ENCODE assay signal across 10 cellular contexts in genomic region chr16:90047714-90048346, GRCh38. TPM values are rescaled to one million over a fixed set of nuclear protein-coding genes. Genes with fewer than 3 reads are reported as not detected.
A peak's percentile ranks its signal among the peaks of the same experiment; 100 is the strongest.
DNase-seq lines count a peak whose midpoint lies in the region; ATAC-seq and TF ChIP-seq lines count a peak whose summit lies in the region.
"Had no signal": no experiment of that assay in that cellular context is flagged by ENCODE, and none has a peak within 500 bp of the region (broad histone marks: within the 10 kb centered on the region; RNA-seq: fewer than 3 reads in every experiment).

No MANE protein-coding gene starts in this region.

- ATAC-seq in CD4-positive, CD25-positive, alpha-beta regulatory T cell (ENCODE audit: low read depth in 2 of 2), result no peak
- ATAC-seq in RWPE2 (ENCODE audit: low read depth) (no peak), GM18861 (IDR thresholded peaks at IDR 0.05; ENCODE audit: unreplicated experiment) (no peak), GM19463 (IDR thresholded peaks at IDR 0.05; ENCODE audit: unreplicated experiment) (no peak), HG03442 (IDR thresholded peaks at IDR 0.05; ENCODE audit: unreplicated experiment) (no peak)

- H2AFZ ChIP-seq in osteoblast (ENCODE audit: low read length), result no peak overlapping the region

- H3K36me3 ChIP-seq in CD4-positive, CD25-positive, alpha-beta regulatory T cell (ENCODE audit: control insufficient read depth, insufficient read depth, low read length), result no peaks in the 10 kb centered on the region
- H3K36me3 ChIP-seq in RWPE2 (ENCODE audit: low read depth) (no peaks in the 10 kb centered on the region; the same call in 1 of the 2 replicates), osteoblast (ENCODE audit: insufficient read depth, low read length) (peaks cover 9% of the 10 kb centered on the region)

- no peaks in the 10 kb centered on the region for H3K9me3 ChIP-seq in CD4-positive, CD25-positive, alpha-beta regulatory T cell (ENCODE audit: control insufficient read depth in 2 of 2, low read length in 2 of 2)
- H3K9me3 ChIP-seq in RWPE2 (ENCODE audit: severe bottlenecking) (no peaks in the 10 kb centered on the region), osteoblast (ENCODE audit: low read depth, low read length) (no peaks in the 10 kb centered on the region)

- peaks cover 23% of the 10 kb centered on the region for H3K27me3 Mint-ChIP-seq in CD4-positive, CD25-positive, alpha-beta regulatory T cell

- TF ChIP-seq CTCF in RWPE2 (IDR thresholded peaks at IDR 0.05; ENCODE audit: poor library complexity, severe bottlenecking) (no peak), foreskin fibroblast (IDR thresholded peaks at IDR 0.05; ENCODE audit: low read depth, low read length) (no peak), osteoblast (IDR thresholded peaks at IDR 0.05; ENCODE audit: extremely low read depth, low read depth, low read length) (no peak)

- peaks cover 0 to 17% (median 4%) of the 10 kb centered on the region in 4 donors for H3K4me1 Mint-ChIP-seq in CD4-positive, CD25-positive, alpha-beta regulatory T cell

- no peaks in the 10 kb centered on the region for H4K20me1 ChIP-seq in osteoblast (ENCODE audit: insufficient read depth, low read length)

- no peaks in the 10 kb centered on the region for H3K79me2 ChIP-seq in osteoblast (ENCODE audit: insufficient read depth, low read length)

- H3K27me3 ChIP-seq in CD4-positive, CD25-positive, alpha-beta regulatory T cell (ENCODE audit: control insufficient read depth, insufficient read depth, low read length), result no peaks in the 10 kb centered on the region
- H3K27me3 ChIP-seq in RWPE2 (ENCODE audit: insufficient read depth, poor library complexity, severe bottlenecking), result no peaks in the 10 kb centered on the region
- no peaks in the 10 kb centered on the region for H3K27me3 ChIP-seq in osteoblast (ENCODE audit: insufficient read depth, low read length)

- peak overlapping the region; percentile 86 for H3K4me2 ChIP-seq in osteoblast (ENCODE audit: insufficient read depth, low read length)

- peak overlapping the region in 2 of 4 donors; percentile 33 to 50 for H3K4me3 Mint-ChIP-seq in CD4-positive, CD25-positive, alpha-beta regulatory T cell

- no peaks in the 10 kb centered on the region for H3K36me3 Mint-ChIP-seq in CD4-positive, CD25-positive, alpha-beta regulatory T cell

- H3K4me3 ChIP-seq in CD4-positive, CD25-positive, alpha-beta regulatory T cell (ENCODE audit: low read depth, low read length), result no peak overlapping the region
- peak overlapping the region; percentile 9 for H3K4me3 ChIP-seq in RWPE2 (ENCODE audit: severe bottlenecking)
- peak overlapping the region; percentile 36 to 42 for H3K4me3 ChIP-seq in foreskin fibroblast (ENCODE audit: low read depth in 1 of 2, low read length in 2 of 2)
- peak overlapping the region; percentile 64 for H3K4me3 ChIP-seq in osteoblast (ENCODE audit: insufficient read depth, low read length)

- DNase-seq in CD4-positive, CD25-positive, alpha-beta regulatory T cell, result peak in 2 of 3 donors; percentile 11 to 18
- DNase-seq in RWPE2 (ENCODE audit: low spot score), result no peak
- peak in 1 of 2 donors; percentile 30 for DNase-seq in foreskin fibroblast
- peak; percentile 88 for DNase-seq in osteoblast (ENCODE audit: insufficient read length, low spot score, missing footprints)
- DNase-seq in islet precursor cell, result no peak
- DNase-seq: GDM1, NCI-H526 treated with DMSO at 0.1 percent for 48 hours had no signal

- H3K4me1 ChIP-seq in CD4-positive, CD25-positive, alpha-beta regulatory T cell (ENCODE audit: control insufficient read depth, insufficient read depth, low read length, poor library complexity, severe bottlenecking), result peaks cover 11% of the 10 kb centered on the region
- H3K4me1 ChIP-seq in RWPE2 (ENCODE audit: insufficient read depth, poor library complexity, severe bottlenecking) (peaks cover 19% of the 10 kb centered on the region), osteoblast (ENCODE audit: insufficient read depth, low read length) (peaks cover 11% of the 10 kb centered on the region)

- H3K27ac Mint-ChIP-seq in CD4-positive, CD25-positive, alpha-beta regulatory T cell, result peak overlapping the region in 2 of 3 donors; percentile 20 to 38

- H3K9me3 Mint-ChIP-seq in CD4-positive, CD25-positive, alpha-beta regulatory T cell, result peaks cover 0 to 3% (median 0%) of the 10 kb centered on the region in 7 donors

- no peak overlapping the region for H3K27ac ChIP-seq in CD4-positive, CD25-positive, alpha-beta regulatory T cell (ENCODE audit: insufficient read depth, low read length, poor library complexity, severe bottlenecking)
- H3K27ac ChIP-seq in RWPE2 (ENCODE audit: poor library complexity, severe bottlenecking), result no peak overlapping the region
- H3K27ac ChIP-seq in osteoblast (ENCODE audit: low read depth, low read length), result no peak overlapping the region

RNA-seq across cellular contexts. Expression of gene DBNDD1, which starts 28.6 kb away (rescaled TPM):
- total RNA-seq in CD4-positive, CD25-positive, alpha-beta regulatory T cell, result 1.1 TPM
- 1 to 10 TPM; 2.0 to 7.8 (median 4.7) TPM for polyA plus RNA-seq in CD4-positive, CD25-positive, alpha-beta regulatory T cell
- total RNA-seq in osteoblast, result 0.29 and 1.1 TPM in 2 replicates

RNA-seq across cellular contexts. Expression of gene PRDM7, which starts 29.3 kb away (rescaled TPM):
- total RNA-seq in CD4-positive, CD25-positive, alpha-beta regulatory T cell, result not detected
- polyA plus RNA-seq in CD4-positive, CD25-positive, alpha-beta regulatory T cell, result not detected
- not detected in 2 replicates for total RNA-seq in osteoblast

Comparison
In these comparisons a context has a peak if more than half of its experiments do, and no peak if none do; other contexts are left out.
1. DNase-seq: peak in CD4-positive, CD25-positive, alpha-beta regulatory T cell (2 of 3) and osteoblast (single experiment); none in RWPE2 (single experiment) and islet precursor cell (single experiment).